Comparison of ENCODE assay signal across 11 cellular contexts in genomic region chr1:226602186-226603029, GRCh38. TPM values are rescaled to one million over a fixed set of nuclear protein-coding genes. Genes with fewer than 3 reads are reported as not detected.
A peak's percentile ranks its signal among the peaks of the same experiment; 100 is the strongest.
DNase-seq lines count a peak whose midpoint lies in the region; TF ChIP-seq lines count a peak whose summit lies in the region.
"Had no signal": no experiment of that assay in that cellular context is flagged by ENCODE, and none has a peak within 500 bp of the region (broad histone marks: within the 10 kb centered on the region; RNA-seq: fewer than 3 reads in every experiment).

No MANE protein-coding gene starts in this region.

- WGBS in mammary epithelial cell (ENCODE audit: low coverage, missing lambda C conversion rate): 7% methylated on average over 15 of the region's 24 CpGs

- H3K27me3 ChIP-seq in mammary epithelial cell (ENCODE audit: insufficient read depth, low read length) (no peaks in the 10 kb centered on the region), skeletal muscle satellite cell (ENCODE audit: control insufficient read depth, insufficient read depth, low read length) (peaks cover 42% of the 10 kb centered on the region)

- CTCF ChIA-PET in mammary epithelial cell (lab: Charles Lee; ENCODE audit: low non-redundant PET): no interaction called here

- in situ Hi-C loops in mammary epithelial cell (cut with MboI; ENCODE audit: low sequenced_read_pairs in 2 of 2): no loop called here

- intact Hi-C loops in mammary epithelial cell (cut with micrococcal nuclease): loop anchor here (1.0 kb wide), 1 partner anchor 54 kb away; the partner anchor contains the start of gene STUM

- no peak overlapping the region for H3K4me3 ChIP-seq in mammary epithelial cell (replicated peaks in 1 of 3; ENCODE audit: insufficient read depth in 1 of 3, low read depth in 2 of 3, low read length in 3 of 3)
- peak overlapping the region; percentile 25 for H3K4me3 ChIP-seq in skeletal muscle satellite cell (ENCODE audit: low read length)

- H2AFZ ChIP-seq in mammary epithelial cell (ENCODE audit: low read depth, low read length): peak overlapping the region; percentile 71

- H3K4me1 ChIP-seq in mammary epithelial cell (ENCODE audit: insufficient read depth, low read length): peaks cover 24% of the 10 kb centered on the region
- H3K4me1 ChIP-seq in skeletal muscle satellite cell (ENCODE audit: control insufficient read depth, insufficient read depth, low read length): peaks cover 17% of the 10 kb centered on the region

- no peaks in the 10 kb centered on the region for H3K36me3 ChIP-seq in mammary epithelial cell (ENCODE audit: insufficient read depth, low read length)
- H3K36me3 ChIP-seq in skeletal muscle satellite cell (ENCODE audit: insufficient read depth, low read length): no peaks in the 10 kb centered on the region

- H3K4me2 ChIP-seq in mammary epithelial cell (ENCODE audit: insufficient read depth, low read depth, low read length): peak overlapping the region; percentile 72
- peak overlapping the region; percentile 73 for H3K4me2 ChIP-seq in skeletal muscle satellite cell (ENCODE audit: low read length)

- H3K9ac ChIP-seq in mammary epithelial cell (ENCODE audit: insufficient read depth, low read length) (peak overlapping the region; percentile 17), skeletal muscle satellite cell (ENCODE audit: low read depth, low read length) (no peak overlapping the region)

- H3K79me2 ChIP-seq in mammary epithelial cell (ENCODE audit: insufficient read depth, low read length): no peaks in the 10 kb centered on the region

- dilution Hi-C loops in mammary epithelial cell (cut with HindIII; ENCODE audit: low sequenced_read_pairs): loop anchor here (5.0 kb wide), 1 partner anchor 100 kb away; no protein-coding TSS in a partner anchor

- DNase-seq in ELR (ENCODE audit: low read depth): peak; percentile 30
- DNase-seq in mammary epithelial cell: peak; percentile 89
- DNase-seq in hepatic stellate cell (ENCODE audit: low spot score): peak; percentile 70
- no peak for DNase-seq in D341Med (ENCODE audit: low spot score)
- no peak for DNase-seq in SHP77 (lab: John Stamatoyannopoulos, UW)
- no peak for DNase-seq in mesenteric fat pad (ENCODE audit: low spot score)
- no peak for DNase-seq in RKO (ENCODE audit: low spot score)
- DNase-seq: activated CD4-positive, alpha-beta T cell treated with anti-CD3 and anti-CD28 coated beads, Interleukin-2, amount 50 U/mL, for 48 hours; immature natural killer cell; stimulated activated CD4-positive, alpha-beta T cell treated with anti-CD3 and anti-CD28 coated beads, Interleukin-2, amount 100 ng/mL, for 24 hours had no signal

- no peak for TF ChIP-seq CTCF in mammary epithelial cell (conservative IDR thresholded peaks at IDR 0.05 in 1 of 2, IDR thresholded peaks at IDR 0.05 in 1 of 2; ENCODE audit: extremely low read depth in 1 of 2, insufficient read depth in 1 of 2, low read depth in 1 of 2, low read length in 2 of 2)

- peak overlapping the region; percentile 61 for H3K27ac ChIP-seq in mammary epithelial cell (ENCODE audit: insufficient read depth, low read depth, low read length)

- no TSS peak for BruUV-seq in mammary epithelial cell (replicated peaks; lab: Mats Ljungman, UMichigan)

- no peaks in the 10 kb centered on the region for H3K9me3 ChIP-seq in mammary epithelial cell (replicated peaks; ENCODE audit: insufficient read depth, low read length)
- no peaks in the 10 kb centered on the region for H3K9me3 ChIP-seq in skeletal muscle satellite cell (replicated peaks; ENCODE audit: low read length)

- no peaks in the 10 kb centered on the region for H4K20me1 ChIP-seq in mammary epithelial cell (ENCODE audit: insufficient read depth, low read length)

RNA-seq across cellular contexts. Expression of gene STUM, which starts 53.8 kb away (rescaled TPM):
- total RNA-seq in mammary epithelial cell (1 to 10 TPM in 1 of 2 donors, under 1 TPM in 1; 0.05 to 1.2 TPM), mesenteric fat pad (1.8 TPM)
- polyA plus RNA-seq in mammary epithelial cell: not detected
- polyA minus RNA-seq in mammary epithelial cell: not detected
- total RNA-seq in skeletal muscle satellite cell (2012; rRNA removed): under 0.01 TPM in 1 of 2 replicates, not detected in the other
- polyA plus RNA-seq: immature natural killer cell had no signal

Comparison
In these comparisons a context has a peak if more than half of its experiments do, and no peak if none do; other contexts are left out.
1. DNase-seq: peak in ELR (single experiment), mammary epithelial cell (single experiment) and hepatic stellate cell (single experiment); none in D341Med (single experiment), SHP77 (0 of 2), mesenteric fat pad (single experiment) and RKO (single experiment).